Comparison of ENCODE assay signal across 5 cellular contexts in the genomic region with DNA sequence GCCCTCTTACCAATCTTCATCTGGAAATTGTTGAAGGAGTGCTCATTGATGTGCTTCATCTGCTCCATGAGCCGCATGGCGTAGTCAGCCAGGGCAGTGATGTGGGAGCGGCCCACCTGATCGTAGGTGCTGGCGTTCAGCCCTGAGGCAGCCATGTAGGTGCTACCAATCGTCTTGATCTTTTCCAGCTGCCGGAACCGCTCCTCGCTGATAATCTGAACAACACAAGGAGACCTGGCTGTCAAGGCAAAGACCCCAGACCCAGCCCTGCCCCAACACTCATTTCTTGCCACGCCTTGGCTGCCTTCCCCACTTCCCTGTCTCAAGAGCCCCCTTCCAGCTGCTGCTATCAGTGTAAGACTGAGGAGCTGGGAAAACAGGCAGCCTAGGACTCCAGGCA. TPM values are rescaled to one million over a fixed set of nuclear protein-coding genes. Genes with fewer than 3 reads are reported as not detected.
"Had no signal": no experiment of that assay in that cellular context is flagged by ENCODE, and none has a peak within 500 bp of the region (broad histone marks: within the 10 kb centered on the region; RNA-seq: fewer than 3 reads in every experiment).

No MANE protein-coding gene starts in this region.

- H3K27ac Mint-ChIP-seq: GM23338 had no signal

- H3K4me3 ChIP-seq: GM23338 had no signal

- H2AFZ ChIP-seq: GM23338 had no signal

- DNase-seq: H9, HCEC 1CT had no signal

- H3K9me3 Mint-ChIP-seq: GM23338, H9, IgD-negative memory B cell had no signal

- H3K4me2 ChIP-seq: GM23338 had no signal

- H3K36me3 Mint-ChIP-seq: IgD-negative memory B cell had no signal

- H3K4me3 Mint-ChIP-seq: GM23338, H9, IgD-negative memory B cell had no signal

- H3K27ac ChIP-seq: HL-60 had no signal

RNA-seq across cellular contexts. Expression of a gene that starts 18.1 kb away (rescaled TPM):
- polyA plus RNA-seq: IgD-negative memory B cell had no signal
